19 cellular contexts compared by ENCODE assay signal in genomic region chr1:228061411-228062084, GRCh38. TPM values are rescaled to one million over a fixed set of nuclear protein-coding genes. Genes with fewer than 3 reads are reported as not detected.
A peak's percentile ranks its signal among the peaks of the same experiment; 100 is the strongest.
DNase-seq lines count a peak whose midpoint lies in the region; ATAC-seq and TF ChIP-seq lines count a peak whose summit lies in the region.
"Had no signal": no experiment of that assay in that cellular context is flagged by ENCODE, and none has a peak within 500 bp of the region (broad histone marks: within the 10 kb centered on the region; RNA-seq: fewer than 3 reads in every experiment).

No MANE protein-coding gene starts in this region.

- H3K36me3 ChIP-seq in ES-I3 (ENCODE audit: insufficient read depth, low read length): no peaks in the 10 kb centered on the region
- no peaks in the 10 kb centered on the region for H3K36me3 ChIP-seq in HUES6 (ENCODE audit: control insufficient read depth, insufficient read depth, low read length)
- no peaks in the 10 kb centered on the region for H3K36me3 ChIP-seq in osteoblast (ENCODE audit: insufficient read depth, low read length)
- H3K36me3 ChIP-seq: colonic mucosa had no signal

- peaks cover 3% of the 10 kb centered on the region for H3K4me1 Mint-ChIP-seq in endothelial cell (ENCODE audit: unreplicated experiment)

- no peaks in the 10 kb centered on the region for H4K20me1 ChIP-seq in osteoblast (ENCODE audit: insufficient read depth, low read length)

- H3K9me3 ChIP-seq in ES-I3 (ENCODE audit: control insufficient read depth, insufficient read depth, low read length): no peaks in the 10 kb centered on the region
- no peaks in the 10 kb centered on the region for H3K9me3 ChIP-seq in HUES6 (ENCODE audit: control insufficient read depth, insufficient read depth, low read depth, low read length)
- no peaks in the 10 kb centered on the region for H3K9me3 ChIP-seq in osteoblast (ENCODE audit: low read depth, low read length)
- H3K9me3 ChIP-seq: colonic mucosa had no signal

- H3K4me2 ChIP-seq in osteoblast (ENCODE audit: insufficient read depth, low read length): no peak overlapping the region

- DNase-seq in endothelial cell (ENCODE audit: low spot score): no peak
- peak; percentile 74 for DNase-seq in osteoblast (ENCODE audit: insufficient read length, low spot score, missing footprints)
- DNase-seq in omental fat pad (ENCODE audit: low spot score): no peak
- no peak for DNase-seq in NCI-H510A treated with DMSO at 0.1 percent for 48 hours (lab: John Stamatoyannopoulos, UW)
- DNase-seq: activated naive CD4-positive, alpha-beta T cell treated with anti-CD3 and anti-CD28 coated beads for 36 hours; activated T-cell treated with anti-CD3 and anti-CD28 coated beads for 4 hours; AML-193; colonic mucosa; DND-41; kidney glomerular epithelial cell; mesendoderm; NCI-H1105 treated with DMSO at 0.1 percent for 48 hours; NCI-H510A; stimulated activated CD4-positive, alpha-beta T cell treated with anti-CD3 and anti-CD28 coated beads, Interleukin-15, amount 100 ng/mL, for 24 hours had no signal

- H3K27ac ChIP-seq in HUES6 (ENCODE audit: low read depth, low read length) (no peak overlapping the region), osteoblast (ENCODE audit: low read depth, low read length) (no peak overlapping the region)
- H3K27ac ChIP-seq: colonic mucosa, GM23248 had no signal

- ATAC-seq in omental fat pad (ENCODE audit: low FRiP score): no peak
- ATAC-seq in HG03520 (IDR thresholded peaks at IDR 0.05; ENCODE audit: unreplicated experiment): no peak

- peak overlapping the region; percentile 7 for H3K4me3 Mint-ChIP-seq in endothelial cell (ENCODE audit: unreplicated experiment)
- H3K4me3 Mint-ChIP-seq: activated naive CD4-positive, alpha-beta T cell treated with anti-CD3 and anti-CD28 coated beads for 36 hours had no signal

- H3K36me3 Mint-ChIP-seq in endothelial cell (ENCODE audit: low read depth, unreplicated experiment): peaks cover 5% of the 10 kb centered on the region

- H3K9ac ChIP-seq in ES-I3 (ENCODE audit: low read depth, low read length) (peak overlapping the region; percentile 80; the same call in 1 of the 2 replicates), HUES6 (ENCODE audit: low read length) (no peak overlapping the region)
- H3K9ac ChIP-seq: GM23248 had no signal

- TF ChIP-seq CTCF in endothelial cell (IDR thresholded peaks at IDR 0.05; ENCODE audit: unreplicated experiment): no peak
- no peak for TF ChIP-seq CTCF in osteoblast (IDR thresholded peaks at IDR 0.05; ENCODE audit: extremely low read depth, low read depth, low read length)
- no peak for TF ChIP-seq CTCF in omental fat pad (IDR thresholded peaks at IDR 0.05)

- no peaks in the 10 kb centered on the region for H3K79me2 ChIP-seq in osteoblast (ENCODE audit: insufficient read depth, low read length)

- H3K27me3 ChIP-seq in HUES6 (ENCODE audit: control insufficient read depth, insufficient read depth, low read length): peaks cover 91% of the 10 kb centered on the region
- peaks cover 47% of the 10 kb centered on the region for H3K27me3 ChIP-seq in osteoblast (ENCODE audit: insufficient read depth, low read length)

- H3K4me1 ChIP-seq in ES-I3 (ENCODE audit: insufficient read depth, low read length): no peaks in the 10 kb centered on the region
- H3K4me1 ChIP-seq in HUES6 (ENCODE audit: control insufficient read depth, insufficient read depth, low read length): peaks cover 26% of the 10 kb centered on the region; the same call in 1 of the 2 replicates
- no peaks in the 10 kb centered on the region for H3K4me1 ChIP-seq in osteoblast (ENCODE audit: insufficient read depth, low read length)
- H3K4me1 ChIP-seq: colonic mucosa had no signal

- H3K9me3 Mint-ChIP-seq in endothelial cell (ENCODE audit: unreplicated experiment): peaks cover 4% of the 10 kb centered on the region
- H3K9me3 Mint-ChIP-seq: activated naive CD4-positive, alpha-beta T cell treated with anti-CD3 and anti-CD28 coated beads for 36 hours had no signal

- no peak overlapping the region for H2AFZ ChIP-seq in osteoblast (ENCODE audit: low read length)
- H2AFZ ChIP-seq: GM23248 had no signal

- H3K27me3 Mint-ChIP-seq in endothelial cell (ENCODE audit: unreplicated experiment): peaks cover 23% of the 10 kb centered on the region

- peak overlapping the region; percentile 83; the same call in 1 of the 2 replicates for H3K4me3 ChIP-seq in HUES6 (ENCODE audit: low read depth, low read length)
- no peak overlapping the region for H3K4me3 ChIP-seq in osteoblast (ENCODE audit: insufficient read depth, low read length)
- H3K4me3 ChIP-seq: GM23248 had no signal

- H3K27ac Mint-ChIP-seq in endothelial cell (ENCODE audit: unreplicated experiment): no peak overlapping the region
- H3K27ac Mint-ChIP-seq: activated naive CD4-positive, alpha-beta T cell treated with anti-CD3 and anti-CD28 coated beads for 36 hours had no signal

RNA-seq across cellular contexts. Expression of gene ARF1, which starts 21.0 kb away (rescaled TPM):
- total RNA-seq in endothelial cell (ENCODE audit: unreplicated experiment) (393 TPM), osteoblast (231 and 248 TPM in 2 replicates), omental fat pad (100 to 1,000 TPM; 273 to 440 (median 369) TPM)

RNA-seq across cellular contexts. Expression of gene C1orf35, which starts 41.6 kb away (rescaled TPM):
- total RNA-seq in endothelial cell (ENCODE audit: unreplicated experiment): 23.2 TPM
- 5.3 and 5.4 TPM in 2 replicates for total RNA-seq in osteoblast
- total RNA-seq in omental fat pad: 10 to 100 TPM in 2 of 4 donors, 1 to 10 TPM in 2; 5.1 to 17.2 (median 8.8) TPM

RNA-seq across cellular contexts. Expression of gene MRPL55, which starts 47.6 kb away (rescaled TPM):
- 47.5 TPM for total RNA-seq in endothelial cell (ENCODE audit: unreplicated experiment)
- 34.5 and 51.4 TPM in 2 replicates for total RNA-seq in osteoblast
- 10 to 100 TPM; 47.1 to 95.5 (median 71.7) TPM for total RNA-seq in omental fat pad

RNA-seq across cellular contexts. Expression of gene WNT3A, which starts 54.8 kb away (rescaled TPM):
- total RNA-seq in endothelial cell (ENCODE audit: unreplicated experiment) (not detected), osteoblast (not detected in 2 replicates), omental fat pad (not detected)
- total RNA-seq: activated naive CD4-positive, alpha-beta T cell treated with anti-CD3 and anti-CD28 coated beads for 36 hours; colonic mucosa; endothelial cell of umbilical vein; GM23248 had no signal
